ENCODE assay signal across 13 cellular contexts in the genomic region with DNA sequence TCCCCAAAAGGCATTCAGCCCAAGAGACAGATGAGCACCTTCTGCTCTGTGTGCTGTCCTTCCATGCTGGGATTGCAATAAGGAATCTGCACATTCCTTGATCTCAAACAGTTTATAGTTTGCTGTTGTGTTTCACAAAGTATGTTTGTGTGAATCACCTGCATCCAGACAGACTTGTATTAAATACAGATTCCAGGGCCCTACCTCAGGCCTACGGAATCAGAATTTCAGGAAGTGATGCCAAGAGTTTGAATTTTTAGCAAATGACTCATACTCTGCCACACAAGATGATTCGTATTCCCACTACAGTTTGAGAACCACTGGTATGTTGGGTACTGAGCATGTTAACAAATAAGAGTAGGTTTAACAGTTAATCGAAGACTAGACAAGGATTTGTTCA. TPM values are rescaled to one million over a fixed set of nuclear protein-coding genes. Genes with fewer than 3 reads are reported as not detected.
A peak's percentile ranks its signal among the peaks of the same experiment; 100 is the strongest.
DNase-seq lines count a peak whose midpoint lies in the region; ATAC-seq, FAIRE-seq and TF ChIP-seq lines count a peak whose summit lies in the region.
"Had no signal": no experiment of that assay in that cellular context is flagged by ENCODE, and none has a peak within 500 bp of the region (broad histone marks: within the 10 kb centered on the region; RNA-seq: fewer than 3 reads in every experiment).

No MANE protein-coding gene starts in this region.

- ATAC-seq in left lobe of liver (no peak), GM21515 (IDR thresholded peaks at IDR 0.05; ENCODE audit: unreplicated experiment) (no peak)
- ATAC-seq: gastroesophageal sphincter had no signal

- no peak for TF ChIP-seq CTCF in epithelial cell of esophagus (IDR thresholded peaks at IDR 0.05; ENCODE audit: insufficient read depth, low read depth, low read length, missing control alignments)

- FAIRE-seq in H54 (lab: Jason Lieb, UNC) = peak; percentile 98

- TF ChIP-seq POLR2A in H54 (IDR thresholded peaks at IDR 0.05; ENCODE audit: low read depth, low read length) = no peak

- peak; percentile 13 for DNase-seq in H54 (ENCODE audit: insufficient read length, low spot score)
- peak; percentile 52 for DNase-seq in OCI-M1 (lab: John Stamatoyannopoulos, UW)
- DNase-seq in epithelial cell of esophagus (ENCODE audit: low read depth) = peak; percentile 71
- DNase-seq in renal cortical epithelial cell (ENCODE audit: low read depth) = peak; percentile 93
- DNase-seq in left lobe of liver (ENCODE audit: low spot score) = no peak
- DNase-seq in Ammon's horn (ENCODE audit: low spot score) = no peak
- DNase-seq: activated CD4-positive, alpha-beta T cell treated with anti-CD3 and anti-CD28 coated beads, Interleukin-2, amount 50 U/mL, for 1 hour; adrenal gland; NCI-H187 treated with DMSO at 0.1 percent for 48 hours; Right ventricle myocardium superior; testis had no signal

- H3K4me3 ChIP-seq in epithelial cell of esophagus (ENCODE audit: low read length) = no peak overlapping the region
- H3K4me3 ChIP-seq: adrenal gland, gastroesophageal sphincter, testis had no signal

RNA-seq across cellular contexts. Expression of gene VAMP7, which starts 7.0 kb away (rescaled TPM):
- total RNA-seq in renal cortical epithelial cell (72.9 and 76.1 TPM in 2 replicates), left lobe of liver (19.5 TPM)

Comparison
In these comparisons a context has a peak if more than half of its experiments do, and no peak if none do; other contexts are left out.
1. DNase-seq: peak in H54 (single experiment), OCI-M1 (single experiment), epithelial cell of esophagus (single experiment) and renal cortical epithelial cell (single experiment); none in left lobe of liver (single experiment) and Ammon's horn (single experiment).